1 cellular context compared by ENCODE assay signal in the genomic region with DNA sequence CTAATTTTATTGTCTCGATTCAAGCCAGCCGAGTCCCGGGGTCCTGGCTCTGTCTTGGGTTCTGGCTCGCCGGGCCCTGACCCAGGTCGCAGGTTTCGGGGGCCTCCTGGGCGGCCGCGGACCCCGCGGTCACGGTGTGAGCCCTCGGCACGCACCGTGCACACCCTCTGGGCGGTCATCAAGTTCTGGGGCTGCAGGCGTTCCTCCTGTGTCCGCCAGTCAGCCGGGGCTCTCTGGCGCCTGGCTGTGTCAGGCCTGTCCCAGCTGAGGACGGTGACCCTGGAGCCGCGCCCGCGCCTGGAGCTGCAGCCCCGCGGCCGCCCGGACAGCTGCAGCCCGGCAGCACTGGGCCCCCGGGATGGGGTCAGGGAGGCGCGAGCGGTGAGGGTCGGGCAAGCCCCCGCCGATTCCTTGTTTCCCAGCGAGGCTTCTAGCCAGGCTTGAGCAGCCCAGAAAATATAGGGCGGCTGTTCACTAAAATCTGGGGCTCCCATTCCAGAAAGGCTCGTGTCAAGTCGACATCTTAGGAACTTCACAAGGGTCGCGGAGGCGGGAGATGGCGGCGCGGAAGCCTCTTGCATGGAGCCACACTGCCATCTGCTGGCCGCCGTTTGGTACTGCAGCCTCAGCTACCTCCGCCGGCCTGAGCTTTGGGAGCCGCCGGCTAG.
TF ChIP-seq lines count a peak whose summit lies in the region.

No MANE protein-coding gene starts in this region.

TF ChIP-seq in K562, 482 proteins besides CTCF, POLR2A, EP300 and RAD21 (continued from another document and continues in another):
- TF ChIP-seq, protein P1, sequence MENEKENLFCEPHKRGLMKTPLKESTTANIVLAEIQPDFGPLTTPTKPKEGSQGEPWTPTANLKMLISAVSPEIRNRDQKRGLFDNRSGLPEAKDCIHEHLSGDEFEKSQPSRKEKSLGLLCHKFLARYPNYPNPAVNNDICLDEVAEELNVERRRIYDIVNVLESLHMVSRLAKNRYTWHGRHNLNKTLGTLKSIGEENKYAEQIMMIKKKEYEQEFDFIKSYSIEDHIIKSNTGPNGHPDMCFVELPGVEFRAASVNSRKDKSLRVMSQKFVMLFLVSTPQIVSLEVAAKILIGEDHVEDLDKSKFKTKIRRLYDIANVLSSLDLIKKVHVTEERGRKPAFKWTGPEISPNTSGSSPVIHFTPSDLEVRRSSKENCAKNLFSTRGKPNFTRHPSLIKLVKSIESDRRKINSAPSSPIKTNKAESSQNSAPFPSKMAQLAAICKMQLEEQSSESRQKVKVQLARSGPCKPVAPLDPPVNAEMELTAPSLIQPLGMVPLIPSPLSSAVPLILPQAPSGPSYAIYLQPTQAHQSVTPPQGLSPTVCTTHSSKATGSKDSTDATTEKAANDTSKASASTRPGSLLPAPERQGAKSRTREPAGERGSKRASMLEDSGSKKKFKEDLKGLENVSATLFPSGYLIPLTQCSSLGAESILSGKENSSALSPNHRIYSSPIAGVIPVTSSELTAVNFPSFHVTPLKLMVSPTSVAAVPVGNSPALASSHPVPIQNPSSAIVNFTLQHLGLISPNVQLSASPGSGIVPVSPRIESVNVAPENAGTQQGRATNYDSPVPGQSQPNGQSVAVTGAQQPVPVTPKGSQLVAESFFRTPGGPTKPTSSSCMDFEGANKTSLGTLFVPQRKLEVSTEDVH (IDR thresholded peaks at IDR 0.05; ENCODE audit: low read depth, partially characterized antibody) = no peak
- TF ChIP-seq, protein P2, sequence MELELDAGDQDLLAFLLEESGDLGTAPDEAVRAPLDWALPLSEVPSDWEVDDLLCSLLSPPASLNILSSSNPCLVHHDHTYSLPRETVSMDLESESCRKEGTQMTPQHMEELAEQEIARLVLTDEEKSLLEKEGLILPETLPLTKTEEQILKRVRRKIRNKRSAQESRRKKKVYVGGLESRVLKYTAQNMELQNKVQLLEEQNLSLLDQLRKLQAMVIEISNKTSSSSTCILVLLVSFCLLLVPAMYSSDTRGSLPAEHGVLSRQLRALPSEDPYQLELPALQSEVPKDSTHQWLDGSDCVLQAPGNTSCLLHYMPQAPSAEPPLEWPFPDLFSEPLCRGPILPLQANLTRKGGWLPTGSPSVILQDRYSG (tag; conservative IDR thresholded peaks at IDR 0.05; ENCODE audit: low read depth) = no peak
- TF ChIP-seq ADNP (tag; IDR thresholded peaks at IDR 0.05) = no peak
- TF ChIP-seq, protein P3, sequence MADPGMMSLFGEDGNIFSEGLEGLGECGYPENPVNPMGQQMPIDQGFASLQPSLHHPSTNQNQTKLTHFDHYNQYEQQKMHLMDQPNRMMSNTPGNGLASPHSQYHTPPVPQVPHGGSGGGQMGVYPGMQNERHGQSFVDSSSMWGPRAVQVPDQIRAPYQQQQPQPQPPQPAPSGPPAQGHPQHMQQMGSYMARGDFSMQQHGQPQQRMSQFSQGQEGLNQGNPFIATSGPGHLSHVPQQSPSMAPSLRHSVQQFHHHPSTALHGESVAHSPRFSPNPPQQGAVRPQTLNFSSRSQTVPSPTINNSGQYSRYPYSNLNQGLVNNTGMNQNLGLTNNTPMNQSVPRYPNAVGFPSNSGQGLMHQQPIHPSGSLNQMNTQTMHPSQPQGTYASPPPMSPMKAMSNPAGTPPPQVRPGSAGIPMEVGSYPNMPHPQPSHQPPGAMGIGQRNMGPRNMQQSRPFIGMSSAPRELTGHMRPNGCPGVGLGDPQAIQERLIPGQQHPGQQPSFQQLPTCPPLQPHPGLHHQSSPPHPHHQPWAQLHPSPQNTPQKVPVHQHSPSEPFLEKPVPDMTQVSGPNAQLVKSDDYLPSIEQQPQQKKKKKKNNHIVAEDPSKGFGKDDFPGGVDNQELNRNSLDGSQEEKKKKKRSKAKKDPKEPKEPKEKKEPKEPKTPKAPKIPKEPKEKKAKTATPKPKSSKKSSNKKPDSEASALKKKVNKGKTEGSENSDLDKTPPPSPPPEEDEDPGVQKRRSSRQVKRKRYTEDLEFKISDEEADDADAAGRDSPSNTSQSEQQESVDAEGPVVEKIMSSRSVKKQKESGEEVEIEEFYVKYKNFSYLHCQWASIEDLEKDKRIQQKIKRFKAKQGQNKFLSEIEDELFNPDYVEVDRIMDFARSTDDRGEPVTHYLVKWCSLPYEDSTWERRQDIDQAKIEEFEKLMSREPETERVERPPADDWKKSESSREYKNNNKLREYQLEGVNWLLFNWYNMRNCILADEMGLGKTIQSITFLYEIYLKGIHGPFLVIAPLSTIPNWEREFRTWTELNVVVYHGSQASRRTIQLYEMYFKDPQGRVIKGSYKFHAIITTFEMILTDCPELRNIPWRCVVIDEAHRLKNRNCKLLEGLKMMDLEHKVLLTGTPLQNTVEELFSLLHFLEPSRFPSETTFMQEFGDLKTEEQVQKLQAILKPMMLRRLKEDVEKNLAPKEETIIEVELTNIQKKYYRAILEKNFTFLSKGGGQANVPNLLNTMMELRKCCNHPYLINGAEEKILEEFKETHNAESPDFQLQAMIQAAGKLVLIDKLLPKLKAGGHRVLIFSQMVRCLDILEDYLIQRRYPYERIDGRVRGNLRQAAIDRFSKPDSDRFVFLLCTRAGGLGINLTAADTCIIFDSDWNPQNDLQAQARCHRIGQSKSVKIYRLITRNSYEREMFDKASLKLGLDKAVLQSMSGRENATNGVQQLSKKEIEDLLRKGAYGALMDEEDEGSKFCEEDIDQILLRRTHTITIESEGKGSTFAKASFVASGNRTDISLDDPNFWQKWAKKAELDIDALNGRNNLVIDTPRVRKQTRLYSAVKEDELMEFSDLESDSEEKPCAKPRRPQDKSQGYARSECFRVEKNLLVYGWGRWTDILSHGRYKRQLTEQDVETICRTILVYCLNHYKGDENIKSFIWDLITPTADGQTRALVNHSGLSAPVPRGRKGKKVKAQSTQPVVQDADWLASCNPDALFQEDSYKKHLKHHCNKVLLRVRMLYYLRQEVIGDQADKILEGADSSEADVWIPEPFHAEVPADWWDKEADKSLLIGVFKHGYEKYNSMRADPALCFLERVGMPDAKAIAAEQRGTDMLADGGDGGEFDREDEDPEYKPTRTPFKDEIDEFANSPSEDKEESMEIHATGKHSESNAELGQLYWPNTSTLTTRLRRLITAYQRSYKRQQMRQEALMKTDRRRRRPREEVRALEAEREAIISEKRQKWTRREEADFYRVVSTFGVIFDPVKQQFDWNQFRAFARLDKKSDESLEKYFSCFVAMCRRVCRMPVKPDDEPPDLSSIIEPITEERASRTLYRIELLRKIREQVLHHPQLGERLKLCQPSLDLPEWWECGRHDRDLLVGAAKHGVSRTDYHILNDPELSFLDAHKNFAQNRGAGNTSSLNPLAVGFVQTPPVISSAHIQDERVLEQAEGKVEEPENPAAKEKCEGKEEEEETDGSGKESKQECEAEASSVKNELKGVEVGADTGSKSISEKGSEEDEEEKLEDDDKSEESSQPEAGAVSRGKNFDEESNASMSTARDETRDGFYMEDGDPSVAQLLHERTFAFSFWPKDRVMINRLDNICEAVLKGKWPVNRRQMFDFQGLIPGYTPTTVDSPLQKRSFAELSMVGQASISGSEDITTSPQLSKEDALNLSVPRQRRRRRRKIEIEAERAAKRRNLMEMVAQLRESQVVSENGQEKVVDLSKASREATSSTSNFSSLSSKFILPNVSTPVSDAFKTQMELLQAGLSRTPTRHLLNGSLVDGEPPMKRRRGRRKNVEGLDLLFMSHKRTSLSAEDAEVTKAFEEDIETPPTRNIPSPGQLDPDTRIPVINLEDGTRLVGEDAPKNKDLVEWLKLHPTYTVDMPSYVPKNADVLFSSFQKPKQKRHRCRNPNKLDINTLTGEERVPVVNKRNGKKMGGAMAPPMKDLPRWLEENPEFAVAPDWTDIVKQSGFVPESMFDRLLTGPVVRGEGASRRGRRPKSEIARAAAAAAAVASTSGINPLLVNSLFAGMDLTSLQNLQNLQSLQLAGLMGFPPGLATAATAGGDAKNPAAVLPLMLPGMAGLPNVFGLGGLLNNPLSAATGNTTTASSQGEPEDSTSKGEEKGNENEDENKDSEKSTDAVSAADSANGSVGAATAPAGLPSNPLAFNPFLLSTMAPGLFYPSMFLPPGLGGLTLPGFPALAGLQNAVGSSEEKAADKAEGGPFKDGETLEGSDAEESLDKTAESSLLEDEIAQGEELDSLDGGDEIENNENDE (IDR thresholded peaks at IDR 0.05; ENCODE audit: low read depth, low read length) = no peak
- TF ChIP-seq, protein P4, sequence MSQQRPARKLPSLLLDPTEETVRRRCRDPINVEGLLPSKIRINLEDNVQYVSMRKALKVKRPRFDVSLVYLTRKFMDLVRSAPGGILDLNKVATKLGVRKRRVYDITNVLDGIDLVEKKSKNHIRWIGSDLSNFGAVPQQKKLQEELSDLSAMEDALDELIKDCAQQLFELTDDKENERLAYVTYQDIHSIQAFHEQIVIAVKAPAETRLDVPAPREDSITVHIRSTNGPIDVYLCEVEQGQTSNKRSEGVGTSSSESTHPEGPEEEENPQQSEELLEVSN (IDR thresholded peaks at IDR 0.05; ENCODE audit: borderline replicate concordance in 1 of 2, extremely low read depth in 1 of 2, insufficient read depth in 1 of 2, insufficient read length in 1 of 2, low read depth in 1 of 2, low read length in 1 of 2, poor library complexity in 1 of 2, severe bottlenecking in 1 of 2) = peak in 1 of 2 experiments; percentile 81
- TF ChIP-seq NR2C1 (IDR thresholded peaks at IDR 0.05) = no peak
- TF ChIP-seq NR2C1 (tag; IDR thresholded peaks at IDR 0.05) = no peak
- peak; percentile 54 for TF ChIP-seq EGR1 (conservative IDR thresholded peaks at IDR 0.05)
- TF ChIP-seq STAG1 (CRISPR knock-in tag; IDR thresholded peaks at IDR 0.05; ENCODE audit: borderline replicate concordance) = peak; percentile 80
- TF ChIP-seq ZNF507 (tag; conservative IDR thresholded peaks at IDR 0.05) = no peak
- TF ChIP-seq NCOA4 (IDR thresholded peaks at IDR 0.05; ENCODE audit: partially characterized antibody) = no peak
- no peak for TF ChIP-seq NR2C2 (CRISPR knock-in tag; IDR thresholded peaks at IDR 0.05)
- no peak for TF ChIP-seq NR2C2 (tag; IDR thresholded peaks at IDR 0.05)
- TF ChIP-seq CBX8 (IDR thresholded peaks at IDR 0.05; ENCODE audit: borderline replicate concordance, extremely low read depth, low read depth, low read length, poor library complexity, severe bottlenecking) = no peak
- no peak for TF ChIP-seq FOXA1 (IDR thresholded peaks at IDR 0.05; ENCODE audit: borderline replicate concordance)
- TF ChIP-seq CXXC5 (CRISPR knock-in tag; IDR thresholded peaks at IDR 0.05) = peak; percentile 2; the same call in 1 of the 2 replicates
- TF ChIP-seq HDAC2 (IDR thresholded peaks at IDR 0.05) = no peak
- TF ChIP-seq ZNF384 (IDR thresholded peaks at IDR 0.05; ENCODE audit: low read depth, low read length) = no peak
- TF ChIP-seq, protein P5, sequence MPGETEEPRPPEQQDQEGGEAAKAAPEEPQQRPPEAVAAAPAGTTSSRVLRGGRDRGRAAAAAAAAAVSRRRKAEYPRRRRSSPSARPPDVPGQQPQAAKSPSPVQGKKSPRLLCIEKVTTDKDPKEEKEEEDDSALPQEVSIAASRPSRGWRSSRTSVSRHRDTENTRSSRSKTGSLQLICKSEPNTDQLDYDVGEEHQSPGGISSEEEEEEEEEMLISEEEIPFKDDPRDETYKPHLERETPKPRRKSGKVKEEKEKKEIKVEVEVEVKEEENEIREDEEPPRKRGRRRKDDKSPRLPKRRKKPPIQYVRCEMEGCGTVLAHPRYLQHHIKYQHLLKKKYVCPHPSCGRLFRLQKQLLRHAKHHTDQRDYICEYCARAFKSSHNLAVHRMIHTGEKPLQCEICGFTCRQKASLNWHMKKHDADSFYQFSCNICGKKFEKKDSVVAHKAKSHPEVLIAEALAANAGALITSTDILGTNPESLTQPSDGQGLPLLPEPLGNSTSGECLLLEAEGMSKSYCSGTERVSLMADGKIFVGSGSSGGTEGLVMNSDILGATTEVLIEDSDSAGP (CRISPR knock-in tag; IDR thresholded peaks at IDR 0.05) = no peak
- no peak for TF ChIP-seq ELF2 (CRISPR knock-in tag; IDR thresholded peaks at IDR 0.05)
- no peak for TF ChIP-seq MAFG (tag; conservative IDR thresholded peaks at IDR 0.05)
- no peak for TF ChIP-seq FOXP1 (CRISPR knock-in tag; IDR thresholded peaks at IDR 0.05)
- no peak for TF ChIP-seq ZKSCAN3 (CRISPR knock-in tag; IDR thresholded peaks at IDR 0.05)
- TF ChIP-seq CBX1 (IDR thresholded peaks at IDR 0.05; ENCODE audit: low read depth) = 0 out of 2 replicates have a peak, but pooled peaks have one; percentile 20
- no peak for TF ChIP-seq U2AF1 (optimal IDR thresholded peaks at IDR 0.05; ENCODE audit: low read depth, low read length)
- TF ChIP-seq MCM3 (IDR thresholded peaks at IDR 0.05) = no peak
- no peak for TF ChIP-seq PYGO2 (tag; IDR thresholded peaks at IDR 0.05)
- TF ChIP-seq, protein P6, sequence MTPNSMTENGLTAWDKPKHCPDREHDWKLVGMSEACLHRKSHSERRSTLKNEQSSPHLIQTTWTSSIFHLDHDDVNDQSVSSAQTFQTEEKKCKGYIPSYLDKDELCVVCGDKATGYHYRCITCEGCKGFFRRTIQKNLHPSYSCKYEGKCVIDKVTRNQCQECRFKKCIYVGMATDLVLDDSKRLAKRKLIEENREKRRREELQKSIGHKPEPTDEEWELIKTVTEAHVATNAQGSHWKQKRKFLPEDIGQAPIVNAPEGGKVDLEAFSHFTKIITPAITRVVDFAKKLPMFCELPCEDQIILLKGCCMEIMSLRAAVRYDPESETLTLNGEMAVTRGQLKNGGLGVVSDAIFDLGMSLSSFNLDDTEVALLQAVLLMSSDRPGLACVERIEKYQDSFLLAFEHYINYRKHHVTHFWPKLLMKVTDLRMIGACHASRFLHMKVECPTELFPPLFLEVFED (CRISPR knock-in tag; conservative IDR thresholded peaks at IDR 0.05) = no peak
- TF ChIP-seq, protein P7, sequence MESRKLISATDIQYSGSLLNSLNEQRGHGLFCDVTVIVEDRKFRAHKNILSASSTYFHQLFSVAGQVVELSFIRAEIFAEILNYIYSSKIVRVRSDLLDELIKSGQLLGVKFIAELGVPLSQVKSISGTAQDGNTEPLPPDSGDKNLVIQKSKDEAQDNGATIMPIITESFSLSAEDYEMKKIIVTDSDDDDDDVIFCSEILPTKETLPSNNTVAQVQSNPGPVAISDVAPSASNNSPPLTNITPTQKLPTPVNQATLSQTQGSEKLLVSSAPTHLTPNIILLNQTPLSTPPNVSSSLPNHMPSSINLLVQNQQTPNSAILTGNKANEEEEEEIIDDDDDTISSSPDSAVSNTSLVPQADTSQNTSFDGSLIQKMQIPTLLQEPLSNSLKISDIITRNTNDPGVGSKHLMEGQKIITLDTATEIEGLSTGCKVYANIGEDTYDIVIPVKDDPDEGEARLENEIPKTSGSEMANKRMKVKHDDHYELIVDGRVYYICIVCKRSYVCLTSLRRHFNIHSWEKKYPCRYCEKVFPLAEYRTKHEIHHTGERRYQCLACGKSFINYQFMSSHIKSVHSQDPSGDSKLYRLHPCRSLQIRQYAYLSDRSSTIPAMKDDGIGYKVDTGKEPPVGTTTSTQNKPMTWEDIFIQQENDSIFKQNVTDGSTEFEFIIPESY (CRISPR knock-in tag; IDR thresholded peaks at IDR 0.05) = peak; percentile 85
- no peak for TF ChIP-seq SIN3B (IDR thresholded peaks at IDR 0.05; ENCODE audit: low read depth)
